Comparison of ENCODE assay signal across 36 cellular contexts in genomic region chr18:42568773-42569172, GRCh38.
"Had no signal": no experiment of that assay in that cellular context is flagged by ENCODE, and none has a peak within 500 bp of the region (broad histone marks: within the 10 kb centered on the region; RNA-seq: fewer than 3 reads in every experiment).

No MANE protein-coding gene starts in this region.

- H3K36me3 Mint-ChIP-seq: activated CD4-positive, alpha-beta memory T cell treated with anti-CD3 and anti-CD28 coated beads for 36 hours; activated naive CD4-positive, alpha-beta T cell treated with anti-CD3 and anti-CD28 coated beads, Interleukin-2, amount 50 U/mL, for 72 hours; activated naive CD8-positive, alpha-beta T cell treated with anti-CD3 and anti-CD28 coated beads for 36 hours had no signal

- FAIRE-seq: astrocyte, colon, TTC549 had no signal

- H3K4me1 Mint-ChIP-seq: activated B cell treated with CpG ODN at 0.5 μM for 24 hours; activated CD4-positive, alpha-beta T cell treated with anti-CD3 and anti-CD28 coated beads, Interleukin-2, amount 10 ng/mL, durations not matched to agents 24 days and 14 days; activated naive CD8-positive, alpha-beta T cell treated with anti-CD3 and anti-CD28 coated beads for 36 hours; activated T-helper 17 cell treated with anti-CD3 and anti-CD28 coated beads, Interleukin-2, amount 50 U/mL, for 72 hours had no signal

- H3K36me3 ChIP-seq: adrenal gland, brain microvascular endothelial cell, breast epithelium had no signal

- DNase-seq: activated B cell treated with CpG ODN at 0.5 μM for 24 hours; activated CD4-positive, alpha-beta memory T cell treated with anti-CD3 and anti-CD28 coated beads for 36 hours; activated CD4-positive, alpha-beta T cell treated with anti-CD3 and anti-CD28 coated beads for 4 hours; activated CD4-positive, alpha-beta T cell treated with anti-CD3 and anti-CD28 coated beads, Interleukin-2, amount 10 ng/mL, durations not matched to agents 24 days and 14 days; activated CD4-positive, alpha-beta T cell treated with anti-CD3 and anti-CD28 coated beads, Interleukin-2, amount 50 U/mL, for 1 hour; activated CD4-positive, alpha-beta T cell treated with anti-CD3 and anti-CD28 coated beads, Interleukin-2, amount 50 U/mL, for 4 hours; activated CD4-positive, CD25-positive, alpha-beta regulatory T cell treated with anti-CD3 and anti-CD28 coated beads, Interleukin-2, amount 50 U/mL, for 72 hours; activated CD8-positive, alpha-beta memory T cell treated with anti-CD3 and anti-CD28 coated beads, Interleukin-2, amount 50 U/mL, for 4 hours; activated CD8-positive, alpha-beta T cell treated with anti-CD3 and anti-CD28 coated beads for 36 hours; activated effector memory CD4-positive, alpha-beta T cell treated with anti-CD3 and anti-CD28 coated beads, Interleukin-2, amount 50 U/mL, for 16 hours; activated gamma-delta T cell treated with Interleukin-2 at 50 U/mL for 16 hours; activated naive CD4-positive, alpha-beta T cell; activated naive CD4-positive, alpha-beta T cell treated with anti-CD3 and anti-CD28 coated beads for 36 hours; activated naive CD4-positive, alpha-beta T cell treated with anti-CD3 and anti-CD28 coated beads, Interleukin-2, amount 50 U/mL, for 16 hours; activated naive CD8-positive, alpha-beta T cell treated with anti-CD3 and anti-CD28 coated beads for 36 hours; activated T-cell treated with anti-CD3 and anti-CD28 coated beads for 4 hours; activated T-cell treated with anti-CD3 and anti-CD28 coated beads, Interleukin-2, amount 50 U/mL, for 1 hour; activated T-cell treated with anti-CD3 and anti-CD28 coated beads, Interleukin-2, amount 50 U/mL, for 4 hours; activated T-cell treated with anti-CD3 and anti-CD28 coated beads, Interleukin-2, amount 50 U/mL, for 72 hours; adrenal gland; amniotic stem cell; aorta; body of pancreas; brain microvascular endothelial cell; central memory CD4-positive, alpha-beta T cell; T-helper 2 cell; T-helper 9 cell had no signal

- H3K4me3 ChIP-seq: adrenal gland, body of pancreas, breast epithelium had no signal

- ATAC-seq: activated CD8-positive, alpha-beta T cell treated with anti-CD3 and anti-CD28 coated beads for 36 hours; activated naive CD4-positive, alpha-beta T cell treated with anti-CD3 and anti-CD28 coated beads, Interleukin-2, amount 50 U/mL, for 72 hours; activated T-cell treated with anti-CD3 and anti-CD28 coated beads, Interleukin-2, amount 50 U/mL, for 4 hours; activated T-cell treated with anti-CD3 and anti-CD28 coated beads, Interleukin-2, amount 50 U/mL, for 72 hours; activated T-helper 17 cell treated with anti-CD3 and anti-CD28 coated beads, Interleukin-2, amount 50 U/mL, for 72 hours; body of pancreas had no signal

- H3K4me3 Mint-ChIP-seq: activated B cell treated with CpG ODN at 0.5 μM for 24 hours; activated CD4-positive, alpha-beta memory T cell treated with anti-CD3 and anti-CD28 coated beads for 36 hours; activated CD4-positive, alpha-beta T cell treated with anti-CD3 and anti-CD28 coated beads, Interleukin-2, amount 10 ng/mL, durations not matched to agents 24 days and 14 days; activated CD8-positive, alpha-beta T cell treated with anti-CD3 and anti-CD28 coated beads for 36 hours; activated naive CD4-positive, alpha-beta T cell treated with anti-CD3 and anti-CD28 coated beads for 36 hours; activated naive CD8-positive, alpha-beta T cell treated with anti-CD3 and anti-CD28 coated beads for 36 hours; activated T-cell treated with anti-CD3 and anti-CD28 coated beads, Interleukin-2, amount 50 U/mL, for 4 hours; activated T-cell treated with anti-CD3 and anti-CD28 coated beads, Interleukin-2, amount 50 U/mL, for 72 hours; activated T-helper 1 cell treated with anti-CD3 and anti-CD28 coated beads, Interleukin-12 subunit alpha, Interleukin-12 subunit beta, Interleukin-2, Interleukin-4 antibody, amounts not matched to agents 30 ng/mL and 10 ng/mL and 1 ng/mL, durations not matched to agents 14 hours and 24 hours and 36 hours; activated T-helper 17 cell treated with anti-CD3 and anti-CD28 coated beads, Interleukin-2, amount 50 U/mL, for 72 hours; T-helper 2 cell treated with Interferon-gamma antibody and Interleukin-4, amounts not matched to agents 5 μg/mL and 100 μg/mL, for 36 hours had no signal

- H3K27me3 ChIP-seq: adrenal gland, body of pancreas, brain microvascular endothelial cell, breast epithelium had no signal

- H3K27ac ChIP-seq: adrenal gland, body of pancreas, brain microvascular endothelial cell, breast epithelium, VCaP had no signal

- H3K9me3 ChIP-seq: adrenal gland, body of pancreas, breast epithelium had no signal

- H3K4me1 ChIP-seq: adrenal gland, body of pancreas, breast epithelium had no signal

- H3K9me3 Mint-ChIP-seq: activated CD4-positive, alpha-beta memory T cell treated with anti-CD3 and anti-CD28 coated beads for 36 hours; activated CD4-positive, alpha-beta T cell treated with anti-CD3 and anti-CD28 coated beads, Interleukin-2, amount 10 ng/mL, durations not matched to agents 24 days and 14 days; activated T-helper 1 cell treated with anti-CD3 and anti-CD28 coated beads, Interleukin-12 subunit alpha, Interleukin-12 subunit beta, Interleukin-2, Interleukin-4 antibody, amounts not matched to agents 30 ng/mL and 10 ng/mL and 1 ng/mL, durations not matched to agents 14 hours and 24 hours and 36 hours had no signal

- H3K27me3 Mint-ChIP-seq: activated B cell treated with CpG ODN at 0.5 μM for 24 hours; activated CD4-positive, alpha-beta memory T cell treated with anti-CD3 and anti-CD28 coated beads for 36 hours; activated CD4-positive, alpha-beta T cell treated with anti-CD3 and anti-CD28 coated beads, Interleukin-2, amount 10 ng/mL, durations not matched to agents 24 days and 14 days; activated CD8-positive, alpha-beta T cell treated with anti-CD3 and anti-CD28 coated beads for 36 hours; activated naive CD8-positive, alpha-beta T cell treated with anti-CD3 and anti-CD28 coated beads for 36 hours; activated T-helper 17 cell treated with anti-CD3 and anti-CD28 coated beads, Interleukin-2, amount 50 U/mL, for 72 hours had no signal

- H3K27ac Mint-ChIP-seq: activated B cell treated with CpG ODN at 0.5 μM for 24 hours; activated CD4-positive, alpha-beta memory T cell treated with anti-CD3 and anti-CD28 coated beads for 36 hours; activated CD4-positive, alpha-beta T cell treated with anti-CD3 and anti-CD28 coated beads, Interleukin-2, amount 10 ng/mL, durations not matched to agents 24 days and 14 days; activated CD8-positive, alpha-beta T cell treated with anti-CD3 and anti-CD28 coated beads for 36 hours; activated naive CD4-positive, alpha-beta T cell treated with anti-CD3 and anti-CD28 coated beads for 36 hours; activated naive CD4-positive, alpha-beta T cell treated with anti-CD3 and anti-CD28 coated beads, Interleukin-2, amount 50 U/mL, for 72 hours; activated naive CD8-positive, alpha-beta T cell treated with anti-CD3 and anti-CD28 coated beads for 36 hours; activated T-cell treated with anti-CD3 and anti-CD28 coated beads, Interleukin-2, amount 50 U/mL, for 72 hours; activated T-helper 1 cell treated with anti-CD3 and anti-CD28 coated beads, Interleukin-12 subunit alpha, Interleukin-12 subunit beta, Interleukin-2, Interleukin-4 antibody, amounts not matched to agents 30 ng/mL and 10 ng/mL and 1 ng/mL, durations not matched to agents 14 hours and 24 hours and 36 hours; activated T-helper 17 cell treated with anti-CD3 and anti-CD28 coated beads, Interleukin-2, amount 50 U/mL, for 72 hours; T-helper 2 cell treated with Interferon-gamma antibody and Interleukin-4, amounts not matched to agents 5 μg/mL and 100 μg/mL, for 36 hours had no signal
